ENCODE assay signal across 8 cellular contexts in the genomic region with DNA sequence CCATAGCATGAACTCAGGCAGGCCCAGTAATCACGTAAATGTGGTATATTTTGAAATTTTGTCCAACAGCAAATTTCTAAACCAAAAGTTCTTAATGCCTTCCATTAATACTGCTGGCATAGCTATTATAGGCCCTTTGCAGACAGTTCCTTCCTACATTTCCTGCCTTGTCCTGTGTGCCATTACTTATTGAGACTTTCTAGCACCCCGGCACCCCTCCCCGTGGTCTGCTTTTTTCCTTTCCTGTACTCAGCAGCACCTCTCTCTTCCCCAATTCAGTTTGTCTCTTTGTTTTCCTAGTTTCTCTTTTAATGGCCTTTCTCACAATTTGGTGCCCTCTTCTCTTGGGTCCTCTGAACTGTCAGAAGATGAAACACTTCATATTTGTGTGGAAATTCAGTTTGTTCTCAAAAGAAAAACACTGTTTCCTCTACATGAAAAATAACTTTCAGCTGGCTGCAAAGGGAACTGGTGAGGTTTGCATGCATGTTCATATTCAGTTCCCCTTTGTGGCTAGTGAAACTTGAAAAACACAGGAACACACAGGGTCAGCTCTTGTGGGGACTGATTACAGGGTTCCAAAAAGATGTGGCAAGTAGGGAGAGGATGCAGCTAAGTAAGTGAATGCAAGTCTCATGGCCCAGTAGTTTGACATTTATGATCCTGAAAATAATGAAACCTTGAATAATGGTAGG. TPM values are rescaled to one million over a fixed set of nuclear protein-coding genes. Genes with fewer than 3 reads are reported as not detected.
DNase-seq lines count a peak whose midpoint lies in the region; ATAC-seq lines count a peak whose summit lies in the region.

No MANE protein-coding gene starts in this region.

- no peak overlapping the region for H3K4me3 Mint-ChIP-seq in activated T-cell treated with anti-CD3 and anti-CD28 coated beads, Interleukin-2, amount 50 U/mL, for 24 hours
- H3K4me3 Mint-ChIP-seq in activated T-cell treated with anti-CD3 and anti-CD28 coated beads, Interleukin-2, amount 50 U/mL, for 4 hours = no peak overlapping the region
- peak overlapping the region; percentile 69 to 73 for H3K4me3 Mint-ChIP-seq in stimulated activated naive CD8-positive, alpha-beta T cell treated with anti-CD3 and anti-CD28 coated beads, Interleukin-15, amount 100 ng/mL, for 72 hours

- peaks cover 49% of the 10 kb centered on the region for H3K4me1 Mint-ChIP-seq in activated T-cell treated with anti-CD3 and anti-CD28 coated beads, Interleukin-2, amount 50 U/mL, for 24 hours (ENCODE audit: low read depth)
- H3K4me1 Mint-ChIP-seq in activated T-cell treated with anti-CD3 and anti-CD28 coated beads, Interleukin-2, amount 50 U/mL, for 4 hours (ENCODE audit: low read depth) = peaks cover 30% of the 10 kb centered on the region
- H3K4me1 Mint-ChIP-seq in stimulated activated naive CD8-positive, alpha-beta T cell treated with anti-CD3 and anti-CD28 coated beads, Interleukin-15, amount 100 ng/mL, for 72 hours = peaks cover 55% of the 10 kb centered on the region

- ATAC-seq in activated T-cell treated with anti-CD3 and anti-CD28 coated beads, Interleukin-2, amount 50 U/mL, for 4 hours = no peak
- ATAC-seq in HG02973 (IDR thresholded peaks at IDR 0.05; ENCODE audit: unreplicated experiment) = peak; percentile 84
- ATAC-seq in stimulated activated naive CD8-positive, alpha-beta T cell treated with anti-CD3 and anti-CD28 coated beads, Interleukin-15, amount 100 ng/mL, for 72 hours = no peak

- no peaks in the 10 kb centered on the region for H3K9me3 Mint-ChIP-seq in activated T-cell treated with anti-CD3 and anti-CD28 coated beads, Interleukin-2, amount 50 U/mL, for 24 hours
- no peaks in the 10 kb centered on the region for H3K9me3 Mint-ChIP-seq in activated T-cell treated with anti-CD3 and anti-CD28 coated beads, Interleukin-2, amount 50 U/mL, for 4 hours
- no peaks in the 10 kb centered on the region for H3K9me3 Mint-ChIP-seq in stimulated activated naive CD8-positive, alpha-beta T cell treated with anti-CD3 and anti-CD28 coated beads, Interleukin-15, amount 100 ng/mL, for 72 hours

- no peak for DNase-seq in activated T-cell treated with anti-CD3 and anti-CD28 coated beads, Interleukin-2, amount 50 U/mL, for 24 hours
- DNase-seq in activated T-cell treated with anti-CD3 and anti-CD28 coated beads, Interleukin-2, amount 50 U/mL, for 4 hours = no peak
- DNase-seq in SKM-1 (lab: John Stamatoyannopoulos, UW; ENCODE audit: unreplicated experiment) (peak; percentile 76), NCI-H146 (lab: John Stamatoyannopoulos, UW) (no peak), ecto neural progenitor cell (ENCODE audit: low spot score) (no peak), posterior vena cava (ENCODE audit: low spot score) (no peak)
- DNase-seq in stimulated activated naive CD8-positive, alpha-beta T cell treated with anti-CD3 and anti-CD28 coated beads, Interleukin-15, amount 100 ng/mL, for 72 hours = no peak

- H3K27me3 Mint-ChIP-seq in activated T-cell treated with anti-CD3 and anti-CD28 coated beads, Interleukin-2, amount 50 U/mL, for 24 hours = peaks cover 37% of the 10 kb centered on the region
- H3K27me3 Mint-ChIP-seq in activated T-cell treated with anti-CD3 and anti-CD28 coated beads, Interleukin-2, amount 50 U/mL, for 4 hours (ENCODE audit: low read depth) = no peaks in the 10 kb centered on the region
- no peaks in the 10 kb centered on the region for H3K27me3 Mint-ChIP-seq in stimulated activated naive CD8-positive, alpha-beta T cell treated with anti-CD3 and anti-CD28 coated beads, Interleukin-15, amount 100 ng/mL, for 72 hours

- intact Hi-C loops in posterior vena cava (cut with DNase I) = no loop called here

- peaks cover 10% of the 10 kb centered on the region for H3K36me3 Mint-ChIP-seq in activated T-cell treated with anti-CD3 and anti-CD28 coated beads, Interleukin-2, amount 50 U/mL, for 24 hours (ENCODE audit: low read depth)
- peaks cover 5% of the 10 kb centered on the region for H3K36me3 Mint-ChIP-seq in activated T-cell treated with anti-CD3 and anti-CD28 coated beads, Interleukin-2, amount 50 U/mL, for 4 hours (ENCODE audit: insufficient read depth)

- H3K27ac Mint-ChIP-seq in activated T-cell treated with anti-CD3 and anti-CD28 coated beads, Interleukin-2, amount 50 U/mL, for 24 hours = peak overlapping the region; percentile 10
- peak overlapping the region; percentile 86 to 89 for H3K27ac Mint-ChIP-seq in stimulated activated naive CD8-positive, alpha-beta T cell treated with anti-CD3 and anti-CD28 coated beads, Interleukin-15, amount 100 ng/mL, for 72 hours

RNA-seq across cellular contexts. Expression of a gene that starts 17.1 kb away (rescaled TPM):
- under 1 TPM; 0.38 to 0.69 (median 0.38) TPM for total RNA-seq in activated T-cell treated with anti-CD3 and anti-CD28 coated beads, Interleukin-2, amount 50 U/mL, for 4 hours
- 10 to 100 TPM; 16.9 to 35.4 TPM for total RNA-seq in posterior vena cava

RNA-seq across cellular contexts. Expression of a gene that starts 18.2 kb away (rescaled TPM):
- total RNA-seq in activated T-cell treated with anti-CD3 and anti-CD28 coated beads, Interleukin-2, amount 50 U/mL, for 4 hours = under 1 TPM; 0.08 to 0.27 (median 0.25) TPM
- under 1 TPM; 0.19 to 0.37 TPM for total RNA-seq in posterior vena cava

Comparison
In these comparisons a context has a peak if more than half of its experiments do, and no peak if none do; other contexts are left out.
1. H3K4me3 Mint-ChIP-seq: peak in stimulated activated naive CD8-positive, alpha-beta T cell treated with anti-CD3 and anti-CD28 coated beads, Interleukin-15, amount 100 ng/mL, for 72 hours (2 of 2); none in activated T-cell treated with anti-CD3 and anti-CD28 coated beads, Interleukin-2, amount 50 U/mL, for 24 hours (single experiment) and activated T-cell treated with anti-CD3 and anti-CD28 coated beads, Interleukin-2, amount 50 U/mL, for 4 hours (single experiment).
2. RNA of a gene that starts 17.1 kb away (total RNA-seq): 16.9 to 35.4 TPM in posterior vena cava; 0.38 to 0.69 TPM in activated T-cell treated with anti-CD3 and anti-CD28 coated beads, Interleukin-2, amount 50 U/mL, for 4 hours; every median in the first group is over 10 times any median in the second.